ENCODE assay signal across 1 cellular context in genomic region chr17:47685556-47686275, GRCh38.
TF ChIP-seq lines count a peak whose summit lies in the region.

No MANE protein-coding gene starts in this region.

TF ChIP-seq in SK-N-SH, 30 proteins besides CTCF, POLR2A, EP300 and RAD21:
- TF ChIP-seq PBX3 (IDR thresholded peaks at IDR 0.05) = no peak
- TF ChIP-seq POLR2AphosphoS5 (IDR thresholded peaks at IDR 0.05; ENCODE audit: low read depth, low read length) = peak; percentile 36; the same call in 1 of the 2 replicates
- TF ChIP-seq RXRA (IDR thresholded peaks at IDR 0.05; ENCODE audit: borderline replicate concordance, low read depth) = no peak
